13 cellular contexts compared by ENCODE assay signal in genomic region chr19:51420511-51420910, GRCh38. TPM values are rescaled to one million over a fixed set of nuclear protein-coding genes. Genes with fewer than 3 reads are reported as not detected.
"Had no signal": no experiment of that assay in that cellular context is flagged by ENCODE, and none has a peak within 500 bp of the region (broad histone marks: within the 10 kb centered on the region; RNA-seq: fewer than 3 reads in every experiment).

No MANE protein-coding gene starts in this region.

RNA-seq across cellular contexts. Expression of gene C19orf84, which starts 30.1 kb away (rescaled TPM):
- total RNA-seq: stomach, subcutaneous adipose tissue, suprapubic skin, temporal lobe, transverse colon, upper lobe of right lung, ureter, urinary bladder, uterus, vagina had no signal

RNA-seq across cellular contexts. Expression of gene LIM2, which starts 32.7 kb away (rescaled TPM):
- total RNA-seq: stomach, subcutaneous adipose tissue, suprapubic skin, temporal lobe, thoracic aorta, thyroid gland, tibial nerve, transverse colon, upper lobe of right lung, ureter, urinary bladder, uterus, vagina had no signal

RNA-seq across cellular contexts. Expression of gene SIGLEC8, which starts 37.7 kb away (rescaled TPM):
- total RNA-seq: vagina had no signal

RNA-seq across cellular contexts. Expression of gene NKG7, which starts 48.1 kb away (rescaled TPM):
- total RNA-seq: suprapubic skin, temporal lobe had no signal
